16 cellular contexts compared by ENCODE assay signal in genomic region chr19:8221161-8221560, GRCh38. TPM values are rescaled to one million over a fixed set of nuclear protein-coding genes. Genes with fewer than 3 reads are reported as not detected.
DNase-seq lines count a peak whose midpoint lies in the region; ATAC-seq and TF ChIP-seq lines count a peak whose summit lies in the region.
"Had no signal": no experiment of that assay in that cellular context is flagged by ENCODE, and none has a peak within 500 bp of the region (broad histone marks: within the 10 kb centered on the region; RNA-seq: fewer than 3 reads in every experiment).

No MANE protein-coding gene starts in this region.

- no peaks in the 10 kb centered on the region for H3K9me3 Mint-ChIP-seq in H9
- H3K9me3 Mint-ChIP-seq: activated T-helper 17 cell treated with anti-CD3 and anti-CD28 coated beads, Interleukin-2, amount 50 U/mL, for 72 hours; dendritic cell treated with granulocyte-macrophage colony-stimulating factor and Interleukin-4, amounts not matched to agents 40 ng/mL and 50 ng/mL, for 4 days had no signal

- no peak for ATAC-seq in HG02763 (IDR thresholded peaks at IDR 0.05; ENCODE audit: unreplicated experiment)
- no peak for ATAC-seq in GM18867 (IDR thresholded peaks at IDR 0.05; ENCODE audit: unreplicated experiment)
- ATAC-seq: activated CD8-positive, alpha-beta T cell treated with anti-CD3 and anti-CD28 coated beads, Interleukin-2, amount 10 ng/mL, durations not matched to agents 7 days and 5 days; activated T-helper 17 cell treated with anti-CD3 and anti-CD28 coated beads, Interleukin-2, amount 50 U/mL, for 72 hours had no signal

- H3K9me3 ChIP-seq in H9 (ENCODE audit: control insufficient read depth, low read depth, low read length) (no peaks in the 10 kb centered on the region), prostate gland (no peaks in the 10 kb centered on the region), BE2C (no peaks in the 10 kb centered on the region)

- no peak overlapping the region for H3K4ac ChIP-seq in H9 (ENCODE audit: low read depth, low read length)

- H3K27ac ChIP-seq in H9 (ENCODE audit: insufficient read length, low read depth, low read length) = no peak overlapping the region
- H3K27ac ChIP-seq in prostate gland = peak overlapping the region; percentile 41 to 62
- H3K27ac ChIP-seq: KMS-11 had no signal

- no peak overlapping the region for H2BK5ac ChIP-seq in H9 (ENCODE audit: insufficient read length, low read length)

- WGBS in H9 (ENCODE audit: extremely low coverage, insufficient read length, low lambda C conversion rate) = no CpG with 5 or more reads among the region's 6 CpGs
- 32% methylated on average over 6 of the region's 6 CpGs for WGBS in prostate gland

- no peak overlapping the region for H2BK20ac ChIP-seq in H9 (ENCODE audit: low read depth, low read length, poor library complexity, severe bottlenecking)

- no peaks in the 10 kb centered on the region for H3K36me3 ChIP-seq in prostate gland
- H3K36me3 ChIP-seq in BE2C = no peaks in the 10 kb centered on the region

- H2BK12ac ChIP-seq in H9 (ENCODE audit: insufficient read length, low read depth, low read length) = no peak overlapping the region

- H3K23ac ChIP-seq in H9 (ENCODE audit: insufficient read length, low read depth, low read length) = no peak overlapping the region

- H3K9ac ChIP-seq in H9 (ENCODE audit: extremely low read depth, insufficient read length, low read length) = no peak overlapping the region
- H3K9ac ChIP-seq: KMS-11 had no signal

- H2BK15ac ChIP-seq in H9 (ENCODE audit: low read depth, low read length) = 0 out of 2 replicates have a peak overlapping the region, but pooled peaks have one; percentile 62

- H3K27me3 Mint-ChIP-seq in H9 (ENCODE audit: low read depth) = no peaks in the 10 kb centered on the region
- H3K27me3 Mint-ChIP-seq: activated T-helper 17 cell treated with anti-CD3 and anti-CD28 coated beads, Interleukin-2, amount 50 U/mL, for 72 hours; B cell had no signal

- DNase-seq in H9 = no peak
- peak; percentile 64 for DNase-seq in SK-MEL-5 (ENCODE audit: low read depth, low spot score)
- DNase-seq in head of caudate nucleus = peak; percentile 44 to 88 (median 75)
- peak; percentile 89 for DNase-seq in prostate gland (ENCODE audit: low spot score)
- DNase-seq in BE2C = no peak
- no peak for DNase-seq in GM19240 (ENCODE audit: insufficient read length, low spot score)
- DNase-seq: activated CD8-positive, alpha-beta T cell treated with anti-CD3 and anti-CD28 coated beads, Interleukin-2, amount 10 ng/mL, durations not matched to agents 7 days and 5 days; DMS153; erythroblast; NCI-H526 had no signal

- H3K36me3 Mint-ChIP-seq in H9 (ENCODE audit: insufficient read depth in 1 of 3, low read depth in 3 of 3) = peaks cover 6 to 22% (median 10%) of the 10 kb centered on the region in 3 experiments; a peak in 6 of 7 replicates

- H3K27ac Mint-ChIP-seq in H9 = peak overlapping the region in 2 of 3 experiments; percentile 72 to 91; a peak in 4 of 7 replicates
- H3K27ac Mint-ChIP-seq: activated CD8-positive, alpha-beta T cell treated with anti-CD3 and anti-CD28 coated beads, Interleukin-2, amount 10 ng/mL, durations not matched to agents 7 days and 5 days; activated T-helper 17 cell treated with anti-CD3 and anti-CD28 coated beads, Interleukin-2, amount 50 U/mL, for 72 hours; B cell; dendritic cell treated with granulocyte-macrophage colony-stimulating factor and Interleukin-4, amounts not matched to agents 40 ng/mL and 50 ng/mL, for 4 days had no signal

- no peak overlapping the region for H2AFZ ChIP-seq in H9 (ENCODE audit: low read length)

- no peak overlapping the region for H2AK5ac ChIP-seq in H9 (ENCODE audit: insufficient read length, low read length)

- no peak overlapping the region for H4K91ac ChIP-seq in H9 (ENCODE audit: insufficient read length, low read depth, low read length)

- no peak for TF ChIP-seq POLR2A in prostate gland (IDR thresholded peaks at IDR 0.05)

- H3K14ac ChIP-seq in H9 (ENCODE audit: insufficient read depth, low read length) = no peak overlapping the region

- H3K4me1 Mint-ChIP-seq in H9 = peaks cover 0 to 9% of the 10 kb centered on the region in 2 experiments; a peak in 3 of 4 replicates

- H4K20me1 ChIP-seq in H9 (ENCODE audit: control insufficient read depth, insufficient read depth, insufficient read length) = peaks cover 2% of the 10 kb centered on the region

- no peak overlapping the region for H4K5ac ChIP-seq in H9 (ENCODE audit: insufficient read length, low read depth, low read length)

- H3K56ac ChIP-seq in H9 (ENCODE audit: insufficient read length, low read depth, low read length) = no peak overlapping the region

- no peak overlapping the region for H3K4me3 ChIP-seq in prostate gland
- H3K4me3 ChIP-seq in BE2C (ENCODE audit: low read depth, low read length) = no peak overlapping the region

- no peaks in the 10 kb centered on the region for H3K4me1 ChIP-seq in H9 (ENCODE audit: insufficient read depth, low read length)
- H3K4me1 ChIP-seq in prostate gland (replicated peaks) = no peaks in the 10 kb centered on the region
- no peaks in the 10 kb centered on the region for H3K4me1 ChIP-seq in BE2C

- no peaks in the 10 kb centered on the region for H3K27me3 ChIP-seq in H9 (ENCODE audit: insufficient read depth, low read length)
- no peaks in the 10 kb centered on the region for H3K27me3 ChIP-seq in prostate gland (replicated peaks; ENCODE audit: insufficient read depth)
- no peaks in the 10 kb centered on the region for H3K27me3 ChIP-seq in BE2C

- no peak for TF ChIP-seq CTCF in H9 (conservative IDR thresholded peaks at IDR 0.05)
- no peak for TF ChIP-seq CTCF in prostate gland (IDR thresholded peaks at IDR 0.05)
- TF ChIP-seq CTCF in BE2C (IDR thresholded peaks at IDR 0.05; ENCODE audit: low read depth, low read length) = no peak

- in situ Hi-C loops in SK-MEL-5 (cut with HindIII; ENCODE audit: low pct_unique_long_range_greater_than_20kb, low sequenced_read_pairs) = no loop called here

- H3K79me2 ChIP-seq in H9 (ENCODE audit: insufficient read depth, low read length) = peaks cover 8% of the 10 kb centered on the region; the same call in 1 of the 2 replicates

- H3K18ac ChIP-seq in H9 (ENCODE audit: insufficient read length, low read depth, low read length) = no peak overlapping the region

- H3K23me2 ChIP-seq in H9 (ENCODE audit: insufficient read length, low read depth, low read length, poor library complexity, severe bottlenecking) = no peaks in the 10 kb centered on the region

- intact Hi-C loops in head of caudate nucleus (cut with DNase I) (no loop called here), prostate gland (cut with DNase I) (no loop called here)

- H3K79me1 ChIP-seq in H9 (ENCODE audit: insufficient read depth, low read depth, low read length, poor library complexity, severe bottlenecking) = peaks cover 5% of the 10 kb centered on the region

- H4K8ac ChIP-seq in H9 (replicated peaks; ENCODE audit: insufficient read length, low read depth, low read length) = no peak overlapping the region

- no peak overlapping the region for H2BK120ac ChIP-seq in H9 (ENCODE audit: low read depth, low read length, poor library complexity, severe bottlenecking)

- no peak overlapping the region for H3K4me2 ChIP-seq in H9 (ENCODE audit: insufficient read depth, insufficient read length, low read length)
- H3K4me2 ChIP-seq: KMS-11 had no signal

- H3K4me3 Mint-ChIP-seq in H9 = no peak overlapping the region
- H3K4me3 Mint-ChIP-seq: activated CD8-positive, alpha-beta T cell treated with anti-CD3 and anti-CD28 coated beads, Interleukin-2, amount 10 ng/mL, durations not matched to agents 7 days and 5 days; activated T-helper 17 cell treated with anti-CD3 and anti-CD28 coated beads, Interleukin-2, amount 50 U/mL, for 72 hours; B cell; dendritic cell treated with granulocyte-macrophage colony-stimulating factor and Interleukin-4, amounts not matched to agents 40 ng/mL and 50 ng/mL, for 4 days had no signal

- H3T11ph ChIP-seq in H9 (ENCODE audit: low read length) = no peak overlapping the region

RNA-seq across cellular contexts. Expression of gene CERS4, which starts 12.0 kb away (rescaled TPM):
- total RNA-seq in H9 (2021) (62.6 and 66.5 TPM in 2 replicates), prostate gland (100 to 1,000 TPM; 170 to 176 TPM)
- 26.4 and 28.1 TPM in 2 replicates for total RNA-seq in SK-MEL-5 (2014; rRNA removed; shearing (Covaris generic))
- polyA plus RNA-seq in SK-MEL-5 (2015; cell fraction: cytosol; rRNA removed) = 24.5 and 26.9 TPM in 2 replicates
- 22.1 and 33.0 TPM in 2 replicates for polyA plus RNA-seq in SK-MEL-5 (2015; cell fraction: nucleus; rRNA removed)
- 5.1 TPM for polyA plus RNA-seq in BE2C (2012; ENCODE audit: insufficient read depth, insufficient read length, low read depth)

Comparison
In these comparisons a context has a peak if more than half of its experiments do, and no peak if none do; other contexts are left out.
1. DNase-seq: peak in SK-MEL-5 (single experiment), head of caudate nucleus (42 of 42) and prostate gland (single experiment); none in H9 (single experiment), BE2C (single experiment) and GM19240 (single experiment).